In the genomic region with DNA sequence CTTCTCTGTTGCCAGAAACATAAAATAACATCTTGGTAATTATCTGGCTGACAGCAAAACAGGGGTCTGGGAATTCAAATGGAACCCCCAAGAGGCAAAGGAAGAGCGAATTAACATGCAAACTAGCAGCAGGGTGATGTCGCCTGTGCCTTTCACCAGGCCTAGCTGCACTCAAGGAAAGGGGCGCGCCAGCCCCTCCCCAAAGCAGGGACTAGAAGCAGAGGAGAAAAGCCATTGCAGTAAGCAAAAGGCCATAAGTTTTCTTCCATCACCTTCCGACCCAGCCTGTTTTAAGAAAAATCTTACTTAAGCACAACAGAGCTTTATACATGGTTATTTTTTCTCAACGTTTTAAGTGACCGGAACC, we compare ENCODE assay signal across 8 cellular contexts. TPM values are rescaled to one million over a fixed set of nuclear protein-coding genes. Genes with fewer than 3 reads are reported as not detected.
DNase-seq lines count a peak whose midpoint lies in the region; ATAC-seq and TF ChIP-seq lines count a peak whose summit lies in the region.

No MANE protein-coding gene starts in this region.

- TSS peak; percentile 63 for BruUV-seq in MCF 10A (replicated peaks; lab: Mats Ljungman, UMichigan)

- peak; percentile 9 for ATAC-seq in HG03571 (IDR thresholded peaks at IDR 0.05; ENCODE audit: unreplicated experiment)

- DNase-seq in COLO668 (lab: John Stamatoyannopoulos, UW; ENCODE audit: unreplicated experiment) (peak; percentile 40), GM20000 (ENCODE audit: low spot score) (peak; percentile 8), MCF 10A (ENCODE audit: unreplicated experiment) (no peak), NCI-H2227 (lab: John Stamatoyannopoulos, UW; ENCODE audit: unreplicated experiment) (no peak), NCI-H1436 treated with DMSO at 0.1 percent for 48 hours (lab: John Stamatoyannopoulos, UW) (no peak)
- DNase-seq in stimulated activated naive CD4-positive, alpha-beta T cell (lab: John Stamatoyannopoulos, UW) = no peak

- CTCF ChIA-PET in MCF 10A (lab: Yijun Ruan, JAX) = interaction anchor here (0.7 to 0.8 kb wide), 2 partner anchors 9 to 439 kb away, joined by 3 read pairs; no protein-coding TSS in a partner anchor

- H3K36me3 Mint-ChIP-seq in MCF 10A (ENCODE audit: insufficient read depth, unreplicated experiment) = peaks cover 24% of the 10 kb centered on the region

- peak overlapping the region; percentile 90 for H3K27ac Mint-ChIP-seq in MCF 10A (ENCODE audit: low read depth, unreplicated experiment)

- WGBS in mesodermal cell (ENCODE audit: insufficient coverage in 2 of 2), 2 experiments = 1 to 2% methylated on average over 7 of the region's 7 CpGs

- no peaks in the 10 kb centered on the region for H3K4me1 ChIP-seq in mesodermal cell (ENCODE audit: control insufficient read depth, insufficient read depth, low read length, poor library complexity, severe bottlenecking)

- H3K4me1 Mint-ChIP-seq in MCF 10A (ENCODE audit: insufficient read depth, unreplicated experiment) = peaks cover 21% of the 10 kb centered on the region

- TF ChIP-seq CTCF in GM20000 (IDR thresholded peaks at IDR 0.05; ENCODE audit: extremely low read depth, missing control alignments) = no peak
- no peak for TF ChIP-seq CTCF in MCF 10A (IDR thresholded peaks at IDR 0.05; ENCODE audit: unreplicated experiment)

- intact Hi-C loops in MCF 10A (cut with micrococcal nuclease) = no loop called here

- H3K4me3 ChIP-seq in mesodermal cell (ENCODE audit: extremely low read depth, insufficient read depth, low read length, poor library complexity, severe bottlenecking) = peak overlapping the region; percentile 74

- H3K9me3 ChIP-seq in mesodermal cell (ENCODE audit: control insufficient read depth, low read length) = no peaks in the 10 kb centered on the region

- no peaks in the 10 kb centered on the region for H3K27me3 Mint-ChIP-seq in MCF 10A (ENCODE audit: insufficient read depth, unreplicated experiment)

- H3K36me3 ChIP-seq in mesodermal cell (ENCODE audit: control insufficient read depth, insufficient read depth, low read length) = peaks cover 16% of the 10 kb centered on the region

- H3K4me3 Mint-ChIP-seq in MCF 10A (ENCODE audit: unreplicated experiment) = peak overlapping the region; percentile 90

- no peaks in the 10 kb centered on the region for H3K9me3 Mint-ChIP-seq in MCF 10A (ENCODE audit: unreplicated experiment)

- peak overlapping the region; percentile 94 for H3K27ac ChIP-seq in mesodermal cell (ENCODE audit: low read depth, low read length, severe bottlenecking)

- POLR2A ChIA-PET in MCF 10A (lab: Yijun Ruan, JAX) = interaction anchor here (0.6 to 1.8 kb wide), 7 partner anchors 11 to 1771 kb away, joined by 3 to 12 read pairs (median 3); a partner anchor contains a TSS

RNA-seq across cellular contexts. Expression of a gene that starts 0.5 kb away (rescaled TPM):
- 14.3 and 17.4 TPM in 2 replicates for total RNA-seq in MCF 10A (2022)
- 16.5 TPM for polyA plus RNA-seq in mesodermal cell (2013, experiment 1 of 2)
- polyA plus RNA-seq in mesodermal cell (2013, experiment 2 of 2) = 17.7 TPM

Comparison
In these comparisons a context has a peak if more than half of its experiments do, and no peak if none do; other contexts are left out.
1. DNase-seq: peak in COLO668 (single experiment) and GM20000 (single experiment); none in MCF 10A (single experiment), NCI-H2227 (single experiment), stimulated activated naive CD4-positive, alpha-beta T cell (0 of 6) and NCI-H1436 treated with DMSO at 0.1 percent for 48 hours (single experiment).